15 cellular contexts compared by ENCODE assay signal in the genomic region with DNA sequence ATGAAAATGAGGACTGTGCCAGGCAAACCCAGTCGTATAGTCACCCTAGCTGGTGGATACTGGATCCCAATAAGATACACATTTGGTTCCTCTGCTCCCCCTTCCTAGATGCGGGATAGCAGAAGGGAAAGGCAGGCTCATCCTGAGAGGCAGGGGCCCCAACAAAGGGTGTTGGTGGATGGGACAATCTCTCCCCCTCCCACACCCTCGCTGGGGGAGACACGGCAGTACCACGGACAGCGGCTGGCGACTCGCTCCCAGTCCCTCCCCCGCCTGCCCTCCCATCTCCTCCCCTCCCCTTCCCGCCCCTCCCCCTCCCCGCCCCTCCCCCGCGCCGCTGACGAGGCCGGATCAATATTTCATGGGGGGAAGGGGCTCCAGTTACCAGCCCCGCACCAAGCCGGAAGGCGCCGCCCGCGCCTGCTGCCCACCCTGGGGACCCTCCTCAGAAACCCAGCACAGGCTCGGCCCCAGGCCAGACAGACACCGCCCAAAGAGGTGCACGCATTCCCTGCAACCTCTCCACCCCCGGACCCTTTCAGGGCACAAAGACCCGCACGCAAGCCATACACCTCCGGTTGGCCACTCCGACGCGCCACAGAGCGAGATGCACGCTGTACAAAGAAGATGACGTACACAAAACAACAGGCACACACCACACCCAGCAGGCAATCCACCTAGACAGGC. TPM values are rescaled to one million over a fixed set of nuclear protein-coding genes. Genes with fewer than 3 reads are reported as not detected.
DNase-seq lines count a peak whose midpoint lies in the region; ATAC-seq, FAIRE-seq and TF ChIP-seq lines count a peak whose summit lies in the region.
"Had no signal": no experiment of that assay in that cellular context is flagged by ENCODE, and none has a peak within 500 bp of the region (broad histone marks: within the 10 kb centered on the region; RNA-seq: fewer than 3 reads in every experiment).

No MANE protein-coding gene starts in this region.

- H3K9me1 ChIP-seq in IMR-90 (ENCODE audit: insufficient read depth, low read length) = peaks cover 6% of the 10 kb centered on the region; the same call in 1 of the 2 replicates
- H3K9me1 ChIP-seq in K562 (ENCODE audit: control insufficient read depth, insufficient read depth, low read length) = peaks cover 4% of the 10 kb centered on the region

- H3K4me1 ChIP-seq in BE2C = peaks cover 9% of the 10 kb centered on the region
- H3K4me1 ChIP-seq in IMR-90 (ENCODE audit: control insufficient read depth, insufficient read depth, low read length) = no peaks in the 10 kb centered on the region
- H3K4me1 ChIP-seq in K562 (replicated peaks in 1 of 2; ENCODE audit: control insufficient read depth in 2 of 2, insufficient read depth in 2 of 2, low read length in 2 of 2) = peaks cover 9 to 18% of the 10 kb centered on the region in 2 experiments; a peak in 4 of 5 replicates
- H3K4me1 ChIP-seq in esophagus muscularis mucosa = peaks cover 0 to 7% (median 3%) of the 10 kb centered on the region in 4 donors
- no peaks in the 10 kb centered on the region for H3K4me1 ChIP-seq in lower lobe of right lung

- H2BK20ac ChIP-seq in IMR-90 (ENCODE audit: low read depth, low read length) = no peak overlapping the region

- H3K56ac ChIP-seq in IMR-90 (ENCODE audit: extremely low read depth, insufficient read depth, low read length) = no peak overlapping the region

- in situ Hi-C loops in IMR-90 (cut with MboI; ENCODE audit: low sequenced_read_pairs) (no loop called here), K562 (cut with MboI) (no loop called here)

- H3K4me2 ChIP-seq in IMR-90 (ENCODE audit: low read depth, low read length) (no peak overlapping the region), K562 (ENCODE audit: insufficient read depth, low read length) (no peak overlapping the region)

- intact Hi-C loops in IMR-90 (cut with micrococcal nuclease) = no loop called here
- intact Hi-C loops in K562 (cut with micrococcal nuclease) = no loop called here
- intact Hi-C loops in esophagus muscularis mucosa (cut with DNase I) = no loop called here
- intact Hi-C loops in lower lobe of right lung (cut with DNase I) = no loop called here

- POLR2A ChIA-PET in IMR-90 (lab: Charles Lee; ENCODE audit: unreplicated experiment) = no interaction called here
- POLR2A ChIA-PET in K562 (lab: Yijun Ruan, JAX) = interaction anchor here (1.1 kb wide), 1 partner anchor 192 kb away, joined by 4 read pairs; no protein-coding TSS in a partner anchor

- no peak overlapping the region for H4K5ac ChIP-seq in IMR-90 (ENCODE audit: low read depth, low read length)

- H3K27me3 ChIP-seq in BE2C (no peaks in the 10 kb centered on the region), IMR-90 (ENCODE audit: control insufficient read depth, insufficient read depth, low read length) (peaks cover 47% of the 10 kb centered on the region), K562 (ENCODE audit: control insufficient read depth in 2 of 2, insufficient read depth in 2 of 2, low read length in 2 of 2) (peaks cover 19 to 73% of the 10 kb centered on the region in 2 experiments; a peak in 4 of 5 replicates), esophagus muscularis mucosa (peaks cover 0 to 21% (median 0%) of the 10 kb centered on the region in 4 donors), lower lobe of right lung (ENCODE audit: low read depth) (no peaks in the 10 kb centered on the region)

- BruUV-seq in IMR-90 (replicated peaks; lab: Mats Ljungman, UMichigan) (no TSS peak), K562 (replicated peaks; lab: Mats Ljungman, UMichigan) (no TSS peak)

- dilution Hi-C loops in IMR-90 (cut with HindIII; ENCODE audit: low sequenced_read_pairs, unreplicated experiment) = no loop called here

- no peak for TF ChIP-seq POLR2A in IMR-90 (IDR thresholded peaks at IDR 0.05; ENCODE audit: low read depth, low read length)
- no peak for TF ChIP-seq POLR2A in K562 (conservative IDR thresholded peaks at IDR 0.05)
- TF ChIP-seq POLR2A in esophagus muscularis mucosa (IDR thresholded peaks at IDR 0.05; ENCODE audit: low read depth) = no peak

- no peak overlapping the region for H4K91ac ChIP-seq in IMR-90 (ENCODE audit: insufficient read depth, low read depth, low read length)

- H2BK120ac ChIP-seq in IMR-90 (ENCODE audit: low read depth, low read length) = no peak overlapping the region

- WGBS in IMR-90 (ENCODE audit: extremely low coverage in 2 of 2, insufficient read length in 1 of 2), 2 experiments = 9% methylated on average over 11 of the region's 35 CpGs; no CpG with 5 or more reads in 1 of the 2 experiments
- 35% methylated on average over 20 of the region's 35 CpGs for WGBS in K562 (ENCODE audit: insufficient coverage, low coverage, missing lambda C conversion rate)
- WGBS in esophagus muscularis mucosa = 15% methylated on average over 6 of the region's 35 CpGs

- H2AK9ac ChIP-seq in IMR-90 (replicated peaks; ENCODE audit: low read depth, low read length, poor library complexity) = no peak overlapping the region

- no peak overlapping the region for H2AK5ac ChIP-seq in IMR-90 (ENCODE audit: low read depth, low read length)

- CTCF ChIA-PET in IMR-90 (lab: Yijun Ruan, JAX) (no interaction called here), K562 (lab: Yijun Ruan, JAX; ENCODE audit: low intra/inter-chr PET ratio) (no interaction called here)

- TF ChIP-seq CTCF in BE2C (IDR thresholded peaks at IDR 0.05; ENCODE audit: low read depth, low read length) (no peak), IMR-90 (conservative IDR thresholded peaks at IDR 0.05; ENCODE audit: low read depth, low read length) (no peak), K562 (IDR thresholded peaks at IDR 0.05 in 2 of 3, conservative IDR thresholded peaks at IDR 0.05 in 1 of 3; ENCODE audit: insufficient read depth in 2 of 3, low read depth in 1 of 3, low read length in 3 of 3) (no peak), esophagus muscularis mucosa (IDR thresholded peaks at IDR 0.05) (no peak), lower lobe of right lung (IDR thresholded peaks at IDR 0.05) (no peak)

- H3K23ac ChIP-seq in IMR-90 (ENCODE audit: low read depth, low read length) = no peak overlapping the region

- H3K4me3 ChIP-seq in BE2C (ENCODE audit: low read depth, low read length) = peak overlapping the region; percentile 34; the same call in 1 of the 2 replicates
- no peak overlapping the region for H3K4me3 ChIP-seq in IMR-90 (ENCODE audit: insufficient read depth, low read depth, low read length)
- H3K4me3 ChIP-seq in K562 = no peak overlapping the region
- no peak overlapping the region for H3K4me3 ChIP-seq in esophagus muscularis mucosa
- H3K4me3 ChIP-seq in lower lobe of right lung = no peak overlapping the region

- TF ChIP-seq RAD21 in IMR-90 (IDR thresholded peaks at IDR 0.05; ENCODE audit: low read length) (no peak), K562 (CRISPR knock-in tag; conservative IDR thresholded peaks at IDR 0.05 in 1 of 2, IDR thresholded peaks at IDR 0.05 in 1 of 2) (no peak)

- peak overlapping the region; percentile 32 for H2AFZ ChIP-seq in IMR-90 (replicated peaks; ENCODE audit: low read length, poor library complexity)
- no peak overlapping the region for H2AFZ ChIP-seq in K562 (ENCODE audit: low read depth, low read length)

- H3K18ac ChIP-seq in IMR-90 (ENCODE audit: low read depth, low read length) = no peak overlapping the region

- no peak for FAIRE-seq in K562 (lab: Jason Lieb, UNC)
- FAIRE-seq: islet of Langerhans had no signal

- H3K27ac ChIP-seq in IMR-90 (ENCODE audit: insufficient read depth, low read length) (no peak overlapping the region), K562 (ENCODE audit: extremely low read depth, low read depth, low read length) (no peak overlapping the region; the same call in 2 of the 3 replicates), esophagus muscularis mucosa (replicated peaks in 1 of 4) (no peak overlapping the region), lower lobe of right lung (no peak overlapping the region)

- no peaks in the 10 kb centered on the region for H3K79me2 ChIP-seq in K562 (ENCODE audit: control insufficient read depth, insufficient read depth, low read length)

- H2BK15ac ChIP-seq in IMR-90 (ENCODE audit: low read depth, low read length) = no peak overlapping the region

- TF ChIP-seq EP300 in K562 (IDR thresholded peaks at IDR 0.05; ENCODE audit: low read length) (no peak), esophagus muscularis mucosa (IDR thresholded peaks at IDR 0.05) (no peak)

- no peak overlapping the region for H3K14ac ChIP-seq in IMR-90 (replicated peaks; ENCODE audit: low read depth, low read length)

- H3K9ac ChIP-seq in IMR-90 (ENCODE audit: low read depth, low read length) = no peak overlapping the region
- H3K9ac ChIP-seq in K562 (ENCODE audit: insufficient read depth in 1 of 2, low read depth in 2 of 2, low read length in 2 of 2) = no peak overlapping the region

- no peak overlapping the region for H4K8ac ChIP-seq in IMR-90 (ENCODE audit: low read depth in 2 of 2, low read length in 2 of 2)

- H3K36me3 ChIP-seq in BE2C = 0 out of 2 replicates have a peak, but pooled peaks cover 2% of the 10 kb centered on the region
- H3K36me3 ChIP-seq in IMR-90 (ENCODE audit: control insufficient read depth, insufficient read depth, low read length) = no peaks in the 10 kb centered on the region
- H3K36me3 ChIP-seq in K562 (ENCODE audit: control insufficient read depth, insufficient read depth, low read length) = no peaks in the 10 kb centered on the region
- no peaks in the 10 kb centered on the region for H3K36me3 ChIP-seq in esophagus muscularis mucosa
- no peaks in the 10 kb centered on the region for H3K36me3 ChIP-seq in lower lobe of right lung

- no peaks in the 10 kb centered on the region for H3K79me1 ChIP-seq in IMR-90 (ENCODE audit: low read depth in 1 of 2, low read length in 2 of 2)

- H3K4ac ChIP-seq in IMR-90 (ENCODE audit: low read depth, low read length) = no peak overlapping the region

- no peak for DNase-seq in BE2C
- no peak for DNase-seq in IMR-90
- DNase-seq in K562 (ENCODE audit: extremely low read depth in 1 of 4, low spot score in 3 of 4) = peak; percentile 65 to 91 (median 84)
- DNase-seq in islet precursor cell = peak; percentile 75
- DNase-seq in esophagus muscularis mucosa (ENCODE audit: extremely low spot score) = no peak
- DNase-seq in lower lobe of right lung = no peak
- DNase-seq: activated naive CD4-positive, alpha-beta T cell treated with anti-CD3 and anti-CD28 coated beads, Interleukin-2, amount 50 U/mL, for 16 hours; MV-4-11; NCI-H526; SHP77; stimulated activated CD4-positive, alpha-beta T cell treated with anti-CD3 and anti-CD28 coated beads, Interleukin-4, amount 100 ng/mL, for 1 hour had no signal

- ATAC-seq in IMR-90 (ENCODE audit: low read depth) (no peak), K562 (peak; percentile 55), HG03442 (IDR thresholded peaks at IDR 0.05; ENCODE audit: unreplicated experiment) (no peak), lower lobe of right lung (no peak), HG03196 (IDR thresholded peaks at IDR 0.05; ENCODE audit: unreplicated experiment) (no peak)
- ATAC-seq: stimulated activated memory B cell treated with anti-CD40 and anti-IgM and Interleukin-4, amounts not matched to agents 10 μg/mL and 1 μg/mL and 100 μg/mL, for 72 hours had no signal

- H4K20me1 ChIP-seq in IMR-90 (ENCODE audit: insufficient read depth, low read length) (no peaks in the 10 kb centered on the region), K562 (replicated peaks; ENCODE audit: control insufficient read depth, insufficient read depth, low read length) (peaks cover 22% of the 10 kb centered on the region)

- H3K9me3 ChIP-seq in BE2C (no peaks in the 10 kb centered on the region), IMR-90 (ENCODE audit: control insufficient read depth, insufficient read depth, low read length) (peaks cover 3% of the 10 kb centered on the region; the same call in 1 of the 2 replicates), K562 (replicated peaks; ENCODE audit: control insufficient read depth, insufficient read depth, low read depth, low read length) (no peaks in the 10 kb centered on the region), esophagus muscularis mucosa (no peaks in the 10 kb centered on the region), lower lobe of right lung (no peaks in the 10 kb centered on the region)

- H2BK5ac ChIP-seq in IMR-90 (ENCODE audit: low read depth, low read length, poor library complexity, severe bottlenecking) = no peak overlapping the region

RNA-seq across cellular contexts. Expression of a gene that starts 11.5 kb away (rescaled TPM):
- 47.8 TPM for polyA plus RNA-seq in BE2C (2012; ENCODE audit: insufficient read depth, insufficient read length, low read depth)
- total RNA-seq in IMR-90 (2012; rRNA removed) (0.28 and 0.36 TPM in 2 replicates), K562 (2014; rRNA removed) (0.59 and 0.82 TPM in 2 replicates), K562 (2014; rRNA removed; fragmentation: Illumina TruSeq; extraction: Trizol) (0.69 and 0.77 TPM in 2 replicates), K562 (2015; rRNA removed; fragmentation: Illumina TruSeq; extraction: Trizol) (0.38 and 0.47 TPM in 2 replicates), K562 (2021) (1.2 and 1.3 TPM in 2 replicates), esophagus muscularis mucosa (10 to 100 TPM in 2 of 4 donors, 1 to 10 TPM in 2; 5.4 to 15.7 (median 9.2) TPM), lower lobe of right lung (4.6 TPM)
- polyA plus RNA-seq in IMR-90 (2012; rRNA removed) (0.10 and 0.22 TPM in 2 replicates), K562 (2011; rRNA removed) (0.78 and 1.2 TPM in 2 replicates), K562 (2014; fragmentation: Illumina TruSeq; extraction: Trizol) (0.71 and 0.75 TPM in 2 replicates), K562 (2014; fragmentation: Nextera tagmentation; extraction: Ambion mirVana) (under 1 TPM; 0.06 to 0.15 TPM), K562 (2014; rRNA removed) (0.43 and 0.45 TPM in 2 replicates)
- 0.04 and 0.22 TPM in 2 replicates for polyA plus RNA-seq in IMR-90 (2012; cell fraction: cytosol; rRNA removed)
- polyA plus RNA-seq in IMR-90 (2012; cell fraction: nucleus; rRNA removed; ENCODE audit: low replicate concordance) = 0.38 and 0.40 TPM in 2 replicates
- total RNA-seq in K562 (2011; cell fraction: chromatin; rRNA removed; ENCODE audit: low replicate concordance) = 0.76 and 1.4 TPM in 2 replicates
- total RNA-seq in K562 (2011; cell fraction: nucleolus; rRNA removed) = 0.66 and 0.67 TPM in 2 replicates
- total RNA-seq in K562 (2011; cell fraction: nucleoplasm; rRNA removed) = 0.73 and 0.76 TPM in 2 replicates
- polyA plus RNA-seq in K562 (2011; cell fraction: cytosol; rRNA removed) = 0.97 and 1.3 TPM in 2 replicates
- polyA plus RNA-seq in K562 (2011; cell fraction: nucleus; rRNA removed) = 1.9 and 2.7 TPM in 2 replicates
- polyA plus RNA-seq in K562 (2012) = 0.66 and 1.9 TPM in 2 replicates
- polyA minus RNA-seq in K562 (2011; rRNA and poly(A)+ RNA removed) = 1.2 and 1.3 TPM in 2 replicates
- 0.73 and 1.1 TPM in 2 replicates for polyA minus RNA-seq in K562 (2011; cell fraction: cytosol; rRNA and poly(A)+ RNA removed)
- polyA minus RNA-seq in K562 (2011; cell fraction: nucleus; rRNA and poly(A)+ RNA removed) = 0.40 and 0.56 TPM in 2 replicates

RNA-seq across cellular contexts. Expression of a gene that starts 37.5 kb away (rescaled TPM):
- 88.4 TPM for polyA plus RNA-seq in BE2C (2012; ENCODE audit: insufficient read depth, insufficient read length, low read depth)
- total RNA-seq in IMR-90 (2012; rRNA removed) (43.3 and 45.2 TPM in 2 replicates), K562 (2014; rRNA removed) (41.1 and 44.2 TPM in 2 replicates), K562 (2014; rRNA removed; fragmentation: Illumina TruSeq; extraction: Trizol) (22.7 and 26.4 TPM in 2 replicates), K562 (2015; rRNA removed; fragmentation: Illumina TruSeq; extraction: Trizol) (31.2 and 31.4 TPM in 2 replicates), K562 (2021) (53.9 and 59.8 TPM in 2 replicates), esophagus muscularis mucosa (10 to 100 TPM; 30.0 to 54.2 (median 46.6) TPM), lower lobe of right lung (54.2 TPM)
- polyA plus RNA-seq in IMR-90 (2012; rRNA removed) (62.2 and 74.6 TPM in 2 replicates), K562 (2011; rRNA removed) (47.2 and 65.6 TPM in 2 replicates), K562 (2014; fragmentation: Illumina TruSeq; extraction: Trizol) (56.2 and 65.1 TPM in 2 replicates), K562 (2014; fragmentation: Nextera tagmentation; extraction: Ambion mirVana) (1 to 10 TPM; 4.8 to 7.2 TPM), K562 (2014; rRNA removed) (51.3 and 57.7 TPM in 2 replicates)
- polyA plus RNA-seq in IMR-90 (2012; cell fraction: cytosol; rRNA removed) = 20.1 and 65.4 TPM in 2 replicates
- polyA plus RNA-seq in IMR-90 (2012; cell fraction: nucleus; rRNA removed; ENCODE audit: low replicate concordance) = 92.4 and 108 TPM in 2 replicates
- 51.1 and 58.3 TPM in 2 replicates for total RNA-seq in K562 (2011; cell fraction: chromatin; rRNA removed; ENCODE audit: low replicate concordance)
- 43.8 and 43.9 TPM in 2 replicates for total RNA-seq in K562 (2011; cell fraction: nucleolus; rRNA removed)
- 49.1 and 60.1 TPM in 2 replicates for total RNA-seq in K562 (2011; cell fraction: nucleoplasm; rRNA removed)
- 78.9 and 120 TPM in 2 replicates for polyA plus RNA-seq in K562 (2011; cell fraction: cytosol; rRNA removed)
- polyA plus RNA-seq in K562 (2011; cell fraction: nucleus; rRNA removed) = 72.3 and 83.1 TPM in 2 replicates
- 52.9 and 79.3 TPM in 2 replicates for polyA plus RNA-seq in K562 (2012)
- polyA minus RNA-seq in K562 (2011; rRNA and poly(A)+ RNA removed) = 45.7 and 65.0 TPM in 2 replicates
- 38.9 and 49.7 TPM in 2 replicates for polyA minus RNA-seq in K562 (2011; cell fraction: cytosol; rRNA and poly(A)+ RNA removed)
- polyA minus RNA-seq in K562 (2011; cell fraction: nucleus; rRNA and poly(A)+ RNA removed) = 34.9 and 50.8 TPM in 2 replicates

Comparison
In these comparisons a context has a peak if more than half of its experiments do, and no peak if none do; other contexts are left out.
1. DNase-seq: peak in K562 (4 of 4) and islet precursor cell (single experiment); none in BE2C (single experiment), IMR-90 (single experiment), esophagus muscularis mucosa (single experiment) and lower lobe of right lung (single experiment).